In genomic region chr7:142832452-142832851, GRCh38 we compare ENCODE assay signal across 19 cellular contexts. TPM values are rescaled to one million over a fixed set of nuclear protein-coding genes. Genes with fewer than 3 reads are reported as not detected.
DNase-seq lines count a peak whose midpoint lies in the region; ATAC-seq and TF ChIP-seq lines count a peak whose summit lies in the region.
"Had no signal": no experiment of that assay in that cellular context is flagged by ENCODE, and none has a peak within 500 bp of the region (broad histone marks: within the 10 kb centered on the region; RNA-seq: fewer than 3 reads in every experiment).

No MANE protein-coding gene starts in this region.

- TF ChIP-seq CTCF in choroid plexus epithelial cell (conservative IDR thresholded peaks at IDR 0.05; ENCODE audit: low read depth, low read length) (no peak), fibroblast of villous mesenchyme (IDR thresholded peaks at IDR 0.05; ENCODE audit: insufficient read depth, low read depth, low read length) (no peak), left ventricle myocardium inferior (IDR thresholded peaks at IDR 0.05; ENCODE audit: borderline replicate concordance) (no peak)

- intact Hi-C loops in naive thymus-derived CD4-positive, alpha-beta T cell (cut with micrococcal nuclease) = no loop called here
- intact Hi-C loops in left ventricle myocardium inferior (cut with micrococcal nuclease) = no loop called here

- no peaks in the 10 kb centered on the region for H3K9me3 ChIP-seq in KOPT-K1 (ENCODE audit: insufficient read depth, low read length, poor library complexity, severe bottlenecking)
- H3K9me3 ChIP-seq in naive thymus-derived CD4-positive, alpha-beta T cell (ENCODE audit: control insufficient read depth in 2 of 3, low read length in 3 of 3) = no peaks in the 10 kb centered on the region
- no peaks in the 10 kb centered on the region for H3K9me3 ChIP-seq in left ventricle myocardium inferior (replicated peaks)

- H3K27ac Mint-ChIP-seq in T-cell = peak overlapping the region; percentile 29 to 45
- H3K27ac Mint-ChIP-seq in naive thymus-derived CD4-positive, alpha-beta T cell = peak overlapping the region in 1 of 9 donors; percentile 32

- H3K9me3 Mint-ChIP-seq in T-cell = no peaks in the 10 kb centered on the region
- no peaks in the 10 kb centered on the region for H3K9me3 Mint-ChIP-seq in naive thymus-derived CD4-positive, alpha-beta T cell

- no peak for ATAC-seq in T-cell (replicated peaks in 1 of 4)
- ATAC-seq in naive thymus-derived CD4-positive, alpha-beta T cell = no peak
- ATAC-seq in GM18909 (IDR thresholded peaks at IDR 0.05; ENCODE audit: poor library complexity, unreplicated experiment) = no peak
- ATAC-seq: Right ventricle myocardium inferior had no signal

- peaks cover 17 to 27% (median 20%) of the 10 kb centered on the region in 3 donors for H3K4me1 Mint-ChIP-seq in T-cell
- H3K4me1 Mint-ChIP-seq in naive thymus-derived CD4-positive, alpha-beta T cell = peaks cover 2 to 41% (median 20%) of the 10 kb centered on the region in 7 donors

- POLR2A ChIA-PET in T-cell (lab: Charles Lee) = interaction anchor here in 1 of 2 donors (0.6 kb wide), 1 partner anchor 189 kb away, joined by 3 read pairs; no protein-coding TSS in a partner anchor
- POLR2A ChIA-PET in naive thymus-derived CD4-positive, alpha-beta T cell (lab: Charles Lee) = interaction anchor here (0.6 to 1.8 kb wide), 11 partner anchors 15 to 116 kb away, joined by 3 to 8 read pairs (median 4); no protein-coding TSS in a partner anchor

- no peak for DNase-seq in T-cell
- peak; percentile 34 for DNase-seq in choroid plexus epithelial cell (ENCODE audit: low read depth)
- DNase-seq in fibroblast of villous mesenchyme (ENCODE audit: low read depth) = peak; percentile 37
- no peak for DNase-seq in naive thymus-derived CD4-positive, alpha-beta T cell
- no peak for DNase-seq in NCI-H82 treated with DMSO at 0.1 percent for 48 hours (lab: John Stamatoyannopoulos, UW; ENCODE audit: unreplicated experiment)
- DNase-seq in left ventricle myocardium inferior = no peak
- DNase-seq: ACHN, C1 segment of cervical spinal cord, H7, NCI-H187, NCI-H2107, NCI-H2227 treated with DMSO at 0.1 percent for 48 hours, NCI-H524 treated with DMSO at 0.1 percent for 48 hours, SW 1271 had no signal

- H3K27ac ChIP-seq in KOPT-K1 (ENCODE audit: low read depth, low read length, poor library complexity, severe bottlenecking) (peak overlapping the region; percentile 71), left ventricle myocardium inferior (replicated peaks) (no peak overlapping the region)
- no peak overlapping the region for H3K27ac ChIP-seq in naive thymus-derived CD4-positive, alpha-beta T cell (ENCODE audit: low read depth, low read length)
- H3K27ac ChIP-seq: HL-60 had no signal

- H3K27me3 ChIP-seq in naive thymus-derived CD4-positive, alpha-beta T cell (ENCODE audit: control insufficient read depth in 2 of 2, insufficient read depth in 2 of 2, low read length in 2 of 2) = no peaks in the 10 kb centered on the region
- H3K27me3 ChIP-seq in left ventricle myocardium inferior (ENCODE audit: low read depth) = peaks cover 21% of the 10 kb centered on the region

- no peaks in the 10 kb centered on the region for H3K4me1 ChIP-seq in naive thymus-derived CD4-positive, alpha-beta T cell (ENCODE audit: control insufficient read depth in 2 of 2, insufficient read depth in 2 of 2, low read length in 2 of 2)
- no peaks in the 10 kb centered on the region for H3K4me1 ChIP-seq in left ventricle myocardium inferior

- H3K27me3 Mint-ChIP-seq in T-cell = no peaks in the 10 kb centered on the region
- H3K27me3 Mint-ChIP-seq in naive thymus-derived CD4-positive, alpha-beta T cell = peaks cover 0 to 11% (median 0%) of the 10 kb centered on the region in 5 donors

- H3K4me3 ChIP-seq in choroid plexus epithelial cell (ENCODE audit: low read depth, low read length) (no peak overlapping the region), fibroblast of villous mesenchyme (ENCODE audit: low read depth, low read length) (no peak overlapping the region), left ventricle myocardium inferior (no peak overlapping the region)
- H3K4me3 ChIP-seq in naive thymus-derived CD4-positive, alpha-beta T cell (ENCODE audit: low read length) = no peak overlapping the region

- no peaks in the 10 kb centered on the region for H3K36me3 Mint-ChIP-seq in T-cell
- H3K36me3 Mint-ChIP-seq in naive thymus-derived CD4-positive, alpha-beta T cell = no peaks in the 10 kb centered on the region

- no peaks in the 10 kb centered on the region for H3K36me3 ChIP-seq in KOPT-K1 (ENCODE audit: insufficient read depth, low read length)
- no peaks in the 10 kb centered on the region for H3K36me3 ChIP-seq in naive thymus-derived CD4-positive, alpha-beta T cell (ENCODE audit: control insufficient read depth in 2 of 3, insufficient read depth in 3 of 3, low read length in 3 of 3)
- no peaks in the 10 kb centered on the region for H3K36me3 ChIP-seq in left ventricle myocardium inferior

- CTCF ChIA-PET in T-cell (lab: Charles Lee) = interaction anchor here in 1 of 2 donors (1.0 to 1.5 kb wide), 3 partner anchors 11 to 200 kb away, joined by 3 to 5 read pairs (median 3); no protein-coding TSS in a partner anchor
- CTCF ChIA-PET in naive thymus-derived CD4-positive, alpha-beta T cell (lab: Charles Lee) = interaction anchor here (1.0 to 1.4 kb wide), 6 partner anchors 11 to 200 kb away, joined by 3 to 7 read pairs (median 4); no protein-coding TSS in a partner anchor

- no peak overlapping the region for H3K4me3 Mint-ChIP-seq in T-cell
- H3K4me3 Mint-ChIP-seq in naive thymus-derived CD4-positive, alpha-beta T cell = no peak overlapping the region

RNA-seq across cellular contexts. Expression of gene EPHB6, which starts 22.4 kb away (rescaled TPM):
- total RNA-seq in T-cell (10 to 100 TPM; 37.2 to 76.2 (median 62.3) TPM), fibroblast of villous mesenchyme (0.43 and 4.2 TPM in 2 replicates), left ventricle myocardium inferior (4.4 TPM)
- 100 to 1,000 TPM in 2 of 5 experiments, 10 to 100 TPM in 2, 1 to 10 TPM in 1; 9.8 to 110 (median 78.8) TPM for total RNA-seq in naive thymus-derived CD4-positive, alpha-beta T cell
- 10 to 100 TPM; 36.9 to 55.6 TPM for polyA plus RNA-seq in naive thymus-derived CD4-positive, alpha-beta T cell

RNA-seq across cellular contexts. Expression of gene TRPV6, which starts 53.1 kb away (rescaled TPM):
- total RNA-seq in T-cell (not detected), fibroblast of villous mesenchyme (not detected in 2 replicates), left ventricle myocardium inferior (not detected)
- under 1 TPM in 1 of 5 experiments, not detected in 4; 0.05 TPM for total RNA-seq in naive thymus-derived CD4-positive, alpha-beta T cell
- not detected for polyA plus RNA-seq in naive thymus-derived CD4-positive, alpha-beta T cell
- total RNA-seq: Right ventricle myocardium inferior, SK-MEL-5 had no signal

Comparison
In these comparisons a context has a peak if more than half of its experiments do, and no peak if none do; other contexts are left out.
1. DNase-seq: peak in choroid plexus epithelial cell (single experiment) and fibroblast of villous mesenchyme (single experiment); none in T-cell (0 of 34), naive thymus-derived CD4-positive, alpha-beta T cell (0 of 9), NCI-H82 treated with DMSO at 0.1 percent for 48 hours (single experiment) and left ventricle myocardium inferior (single experiment).